Comparison of ENCODE assay signal across 20 cellular contexts in the genomic region with DNA sequence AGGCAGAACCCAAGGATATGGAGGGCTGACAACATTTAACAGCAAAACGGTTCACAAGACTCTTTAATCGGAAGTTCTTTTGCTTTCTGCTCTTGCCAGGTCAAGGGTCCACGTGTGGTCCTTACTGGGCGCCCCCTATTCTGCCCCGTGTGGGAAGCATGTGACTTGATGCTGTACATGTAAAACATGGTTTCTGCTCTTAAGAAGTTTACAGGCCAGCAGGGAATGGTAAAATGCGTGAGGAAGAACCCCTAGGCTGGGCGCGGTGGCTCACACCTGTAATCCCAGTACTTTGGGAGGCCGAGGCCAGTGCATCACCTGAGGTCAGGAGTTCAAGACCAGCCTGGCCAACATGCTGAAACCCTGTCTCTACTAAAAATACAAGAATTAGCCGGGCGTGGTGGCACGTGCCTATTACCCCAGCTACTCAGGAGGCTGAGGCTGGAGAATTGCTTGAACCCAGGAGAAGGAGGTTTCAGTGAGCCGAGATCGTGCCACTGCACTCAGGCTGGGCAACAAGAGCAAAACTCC. TPM values are rescaled to one million over a fixed set of nuclear protein-coding genes. Genes with fewer than 3 reads are reported as not detected.
DNase-seq lines count a peak whose midpoint lies in the region; ATAC-seq and TF ChIP-seq lines count a peak whose summit lies in the region.
"Had no signal": no experiment of that assay in that cellular context is flagged by ENCODE, and none has a peak within 500 bp of the region (broad histone marks: within the 10 kb centered on the region; RNA-seq: fewer than 3 reads in every experiment).

No MANE protein-coding gene starts in this region.

- H3K27ac Mint-ChIP-seq in chondrocyte (ENCODE audit: unreplicated experiment) = peak overlapping the region; percentile 59
- peak overlapping the region; percentile 25 for H3K27ac Mint-ChIP-seq in stimulated activated naive B cell treated with anti-CD40 and anti-IgM and Interleukin-4, amounts not matched to agents 10 μg/mL and 1 μg/mL and 100 μg/mL, for 72 hours
- H3K27ac Mint-ChIP-seq: activated CD4-positive, alpha-beta T cell treated with anti-CD3 and anti-CD28 coated beads for 36 hours had no signal

- H3K9me3 ChIP-seq in Panc1 (ENCODE audit: control insufficient read depth, insufficient read depth, low read depth, low read length) (no peaks in the 10 kb centered on the region), lower lobe of right lung (no peaks in the 10 kb centered on the region)
- H3K9me3 ChIP-seq: esophagus squamous epithelium, left ventricle myocardium inferior had no signal

- POLR2A ChIA-PET in Panc1 (lab: Charles Lee) = no interaction called here

- H3K36me3 Mint-ChIP-seq in chondrocyte (ENCODE audit: low read depth) = peaks cover 38% of the 10 kb centered on the region
- peaks cover 60 to 65% of the 10 kb centered on the region in 2 donors for H3K36me3 Mint-ChIP-seq in stimulated activated naive B cell treated with anti-CD40 and anti-IgM and Interleukin-4, amounts not matched to agents 10 μg/mL and 1 μg/mL and 100 μg/mL, for 72 hours

- DNase-seq in activated CD8-positive, alpha-beta memory T cell treated with anti-CD3 and anti-CD28 coated beads, Interleukin-2, amount 50 U/mL, for 48 hours = peak; percentile 47
- DNase-seq in activated CD8-positive, alpha-beta memory T cell treated with anti-CD3 and anti-CD28 coated beads, Interleukin-2, amount 50 U/mL, for 4 hours = no peak
- DNase-seq in Panc1 (ENCODE audit: low read depth, low spot score) (no peak), chondrocyte (ENCODE audit: low spot score) (no peak), mesenteric fat pad (ENCODE audit: low spot score) (no peak), lower lobe of right lung (no peak)
- no peak for DNase-seq in stimulated activated naive B cell treated with anti-CD40 and anti-IgM and Interleukin-4, amounts not matched to agents 10 μg/mL and 1 μg/mL and 100 μg/mL, for 72 hours
- DNase-seq: activated CD4-positive, alpha-beta T cell treated with anti-CD3 and anti-CD28 coated beads for 36 hours; activated T-cell treated with anti-CD3 and anti-CD28 coated beads, Interleukin-2, amount 50 U/mL, for 48 hours; amygdala; DMS79 treated with DMSO at 0.1 percent for 48 hours; esophagus squamous epithelium; left ventricle myocardium inferior; NCI-H1436 treated with DMSO at 0.1 percent for 48 hours; NCI-H2171 treated with DMSO at 0.1 percent for 48 hours; NCI-H82; stimulated activated CD4-positive, alpha-beta T cell treated with anti-CD3 and anti-CD28 coated beads, Interleukin-2, amount 100 ng/mL, for 24 hours had no signal

- H3K4me1 Mint-ChIP-seq in chondrocyte (ENCODE audit: low read depth) = peaks cover 10% of the 10 kb centered on the region
- H3K4me1 Mint-ChIP-seq in stimulated activated naive B cell treated with anti-CD40 and anti-IgM and Interleukin-4, amounts not matched to agents 10 μg/mL and 1 μg/mL and 100 μg/mL, for 72 hours = peaks cover 24 to 73% of the 10 kb centered on the region in 2 donors

- no peak for ATAC-seq in Panc1
- no peak for ATAC-seq in stimulated activated naive B cell treated with anti-CD40 and anti-IgM and Interleukin-4, amounts not matched to agents 10 μg/mL and 1 μg/mL and 100 μg/mL, for 72 hours (replicated peaks)
- no peak for ATAC-seq in lower lobe of right lung
- no peak for ATAC-seq in GM21723 (IDR thresholded peaks at IDR 0.05; ENCODE audit: unreplicated experiment)
- ATAC-seq: activated CD4-positive, alpha-beta T cell treated with anti-CD3 and anti-CD28 coated beads for 36 hours; SK-N-SH treated with all-trans-retinoic acid at 6 μM for 48 hours had no signal

- no TSS peak for BruUV-seq in Panc1 (replicated peaks; lab: Mats Ljungman, UMichigan)

- H3K36me3 ChIP-seq in Panc1 (ENCODE audit: control insufficient read depth, insufficient read depth, low read length) (peaks cover 59% of the 10 kb centered on the region), lower lobe of right lung (peaks cover 88% of the 10 kb centered on the region)

- H3K27me3 ChIP-seq in Panc1 (ENCODE audit: control insufficient read depth, insufficient read depth, low read length) (no peaks in the 10 kb centered on the region), lower lobe of right lung (ENCODE audit: low read depth) (no peaks in the 10 kb centered on the region)
- H3K27me3 ChIP-seq: esophagus squamous epithelium had no signal

- CTCF ChIA-PET in Panc1 (lab: Charles Lee) = no interaction called here

- H3K4me1 ChIP-seq in Panc1 (ENCODE audit: control insufficient read depth, insufficient read depth, low read length) (peaks cover 87% of the 10 kb centered on the region), lower lobe of right lung (peaks cover 23% of the 10 kb centered on the region)

- TF ChIP-seq CTCF in Panc1 (IDR thresholded peaks at IDR 0.05) (no peak), chondrocyte (IDR thresholded peaks at IDR 0.05) (no peak), lower lobe of right lung (IDR thresholded peaks at IDR 0.05) (no peak)

- no peaks in the 10 kb centered on the region for H3K27me3 Mint-ChIP-seq in chondrocyte (ENCODE audit: low read depth)
- no peaks in the 10 kb centered on the region for H3K27me3 Mint-ChIP-seq in stimulated activated naive B cell treated with anti-CD40 and anti-IgM and Interleukin-4, amounts not matched to agents 10 μg/mL and 1 μg/mL and 100 μg/mL, for 72 hours
- H3K27me3 Mint-ChIP-seq: activated CD4-positive, alpha-beta T cell treated with anti-CD3 and anti-CD28 coated beads for 36 hours had no signal

- H3K27ac ChIP-seq in Panc1 (ENCODE audit: low read length) (peak overlapping the region; percentile 45), lower lobe of right lung (no peak overlapping the region)
- H3K27ac ChIP-seq: esophagus squamous epithelium, left ventricle myocardium inferior had no signal

- H3K9me3 Mint-ChIP-seq in chondrocyte (ENCODE audit: low read depth) = no peaks in the 10 kb centered on the region
- no peaks in the 10 kb centered on the region for H3K9me3 Mint-ChIP-seq in stimulated activated naive B cell treated with anti-CD40 and anti-IgM and Interleukin-4, amounts not matched to agents 10 μg/mL and 1 μg/mL and 100 μg/mL, for 72 hours

- in situ Hi-C loops in Panc1 (cut with HindIII; ENCODE audit: low pct_unique_long_range_greater_than_20kb, low sequenced_read_pairs) = no loop called here

- intact Hi-C loops in Panc1 (cut with micrococcal nuclease; ENCODE audit: unreplicated experiment) = loop anchor here (10.0 kb wide), 1 partner anchor 490 kb away; no protein-coding TSS in a partner anchor
- intact Hi-C loops in lower lobe of right lung (cut with DNase I) = loop anchor here (10.0 kb wide), 1 partner anchor 340 kb away; no protein-coding TSS in a partner anchor

- H3K4me3 ChIP-seq in Panc1 (ENCODE audit: low read depth in 2 of 2, low read length in 2 of 2) (no peak overlapping the region), lower lobe of right lung (no peak overlapping the region)
- H3K4me3 ChIP-seq: esophagus squamous epithelium, left ventricle myocardium inferior had no signal

- no peak overlapping the region for H3K4me3 Mint-ChIP-seq in chondrocyte (ENCODE audit: unreplicated experiment)
- peak overlapping the region in 1 of 2 donors; percentile 14 for H3K4me3 Mint-ChIP-seq in stimulated activated naive B cell treated with anti-CD40 and anti-IgM and Interleukin-4, amounts not matched to agents 10 μg/mL and 1 μg/mL and 100 μg/mL, for 72 hours
- H3K4me3 Mint-ChIP-seq: activated CD4-positive, alpha-beta T cell treated with anti-CD3 and anti-CD28 coated beads for 36 hours; CD14-positive monocyte had no signal

RNA-seq across cellular contexts. Expression of a gene that starts 19.3 kb away (rescaled TPM):
- total RNA-seq in Panc1 (2021; ENCODE audit: unreplicated experiment) (210 TPM), chondrocyte (26.9 to 28.7 TPM (median 27.0 TPM) in 3 replicates), mesenteric fat pad (61.4 TPM), lower lobe of right lung (44.8 TPM)
- 80.1 TPM for polyA plus RNA-seq in Panc1 (2012; ENCODE audit: insufficient read length)
